ENCODE assay signal across 1 cellular context in genomic region chr2:237924164-237924534, GRCh38.
TF ChIP-seq lines count a peak whose summit lies in the region.

No MANE protein-coding gene starts in this region.

TF ChIP-seq in HepG2, 621 proteins besides CTCF, POLR2A, EP300 and RAD21 (continued from another document):
- TF ChIP-seq PAXIP1 (CRISPR knock-in tag; conservative IDR thresholded peaks at IDR 0.05) (no peak), FLYWCH1 (CRISPR knock-in tag; IDR thresholded peaks at IDR 0.05) (no peak), ZNF512 (CRISPR knock-in tag; IDR thresholded peaks at IDR 0.05) (0 out of 2 replicates have a peak, but pooled peaks have one; percentile 18), ETV6 (CRISPR knock-in tag; conservative IDR thresholded peaks at IDR 0.05) (no peak), CCAR2 (optimal IDR thresholded peaks at IDR 0.05; ENCODE audit: low read depth, low read length) (no peak), GLMP (CRISPR knock-in tag; IDR thresholded peaks at IDR 0.05; ENCODE audit: borderline replicate concordance) (no peak), NR2C2 (CRISPR knock-in tag; IDR thresholded peaks at IDR 0.05; ENCODE audit: borderline replicate concordance) (no peak)
